Comparison of ENCODE assay signal across 8 cellular contexts in the genomic region with DNA sequence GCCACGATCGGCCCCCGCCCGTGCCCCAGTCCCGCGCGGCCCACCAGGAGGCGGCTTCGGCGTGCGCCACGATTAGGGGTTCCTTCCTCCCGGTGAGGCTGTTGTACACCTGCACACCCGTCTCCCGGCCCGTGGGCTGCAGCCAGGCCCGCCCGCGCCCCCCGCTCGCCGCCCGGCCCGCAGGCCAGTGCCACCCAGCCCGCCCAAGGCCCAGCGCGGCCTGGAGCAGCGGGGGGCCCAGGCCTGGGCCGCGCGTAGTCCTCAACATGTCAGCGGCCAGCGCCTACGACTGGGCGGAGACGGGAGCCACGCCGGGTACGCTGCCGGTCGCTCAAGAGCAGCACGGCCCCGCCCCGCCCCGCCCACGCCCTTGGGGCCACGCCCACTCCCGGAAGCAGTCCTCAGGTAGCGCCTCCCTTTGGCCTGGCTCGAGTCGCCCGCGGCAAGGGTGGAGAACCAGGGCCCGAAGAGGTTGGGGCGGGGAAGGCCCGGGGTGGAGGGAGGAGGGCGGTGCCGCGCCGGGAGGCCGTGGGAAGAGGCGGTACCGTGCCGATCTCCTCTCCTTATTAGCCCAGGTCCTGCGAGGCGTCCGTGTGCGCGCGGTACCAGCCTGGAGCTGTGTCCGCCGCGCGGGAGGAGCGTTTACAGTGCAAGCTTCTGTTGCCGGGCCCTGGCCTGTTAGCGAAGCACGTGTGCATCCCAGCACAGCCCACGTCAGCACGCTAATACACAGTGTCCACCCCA. TPM values are rescaled to one million over a fixed set of nuclear protein-coding genes. Genes with fewer than 3 reads are reported as not detected.
A peak's percentile ranks its signal among the peaks of the same experiment; 100 is the strongest.
DNase-seq lines count a peak whose midpoint lies in the region; ATAC-seq and TF ChIP-seq lines count a peak whose summit lies in the region.

A gene with protein sequence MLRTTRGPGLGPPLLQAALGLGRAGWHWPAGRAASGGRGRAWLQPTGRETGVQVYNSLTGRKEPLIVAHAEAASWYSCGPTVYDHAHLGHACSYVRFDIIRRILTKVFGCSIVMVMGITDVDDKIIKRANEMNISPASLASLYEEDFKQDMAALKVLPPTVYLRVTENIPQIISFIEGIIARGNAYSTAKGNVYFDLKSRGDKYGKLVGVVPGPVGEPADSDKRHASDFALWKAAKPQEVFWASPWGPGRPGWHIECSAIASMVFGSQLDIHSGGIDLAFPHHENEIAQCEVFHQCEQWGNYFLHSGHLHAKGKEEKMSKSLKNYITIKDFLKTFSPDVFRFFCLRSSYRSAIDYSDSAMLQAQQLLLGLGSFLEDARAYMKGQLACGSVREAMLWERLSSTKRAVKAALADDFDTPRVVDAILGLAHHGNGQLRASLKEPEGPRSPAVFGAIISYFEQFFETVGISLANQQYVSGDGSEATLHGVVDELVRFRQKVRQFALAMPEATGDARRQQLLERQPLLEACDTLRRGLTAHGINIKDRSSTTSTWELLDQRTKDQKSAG (minus strand): TSS at position 291 of the 744 bp plus-strand sequence. CDS start 23 bp downstream, at position 268.

- peak; percentile 93 for ATAC-seq in HG02870 (IDR thresholded peaks at IDR 0.05; ENCODE audit: unreplicated experiment)

- in situ Hi-C loops in GM13977 (cut with MboI; ENCODE audit: low pct_unique_long_range_greater_than_20kb, low sequenced_read_pairs, unreplicated experiment) = no loop called here

- peak within 1 kb of the TSS; percentile 81 for H3K27ac Mint-ChIP-seq in type B pancreatic cell

- intact Hi-C loops in cardiac septum (cut with DNase I) = no loop called here
- intact Hi-C loops in posterior cingulate gyrus (cut with DNase I) = loop anchor here (5.0 to 10.0 kb wide), 2 partner anchors 61 to 89 kb away; a partner anchor contains a TSS

- peak within 1 kb of the TSS; percentile 52 for H3K27ac ChIP-seq in adipose tissue (ENCODE audit: low read depth, low read length)

- DNase-seq in GM13977 (ENCODE audit: low spot score) (peak; percentile 97), NCI-H146 treated with DMSO at 0.1 percent for 48 hours (lab: John Stamatoyannopoulos, UW; ENCODE audit: unreplicated experiment) (peak; percentile 97), T-helper 1 cell (peak; percentile 88 to 99 (median 91)), cardiac septum (ENCODE audit: low spot score) (peak; percentile 98), posterior cingulate gyrus (peak; percentile 78 to 98 (median 89)), type B pancreatic cell (ENCODE audit: extremely low spot score, unreplicated experiment) (peak; percentile 95)

- TF ChIP-seq CTCF in GM13977 (IDR thresholded peaks at IDR 0.05; ENCODE audit: extremely low read depth, insufficient read depth, missing control alignments) = peak; percentile 30
- TF ChIP-seq CTCF in type B pancreatic cell (conservative IDR thresholded peaks at IDR 0.05) = peak; percentile 20

- H3K27me3 Mint-ChIP-seq in type B pancreatic cell = no peaks in the 10 kb centered on the region

- peaks cover 30% of the 10 kb centered on the region for H3K4me1 Mint-ChIP-seq in type B pancreatic cell (ENCODE audit: unreplicated experiment)

- WGBS in adipose tissue, 3 donors = 0 to 1% (median 1%) methylated on average over 57 to 80 of the region's 80 CpGs

- H3K4me3 Mint-ChIP-seq in type B pancreatic cell = peak within 1 kb of the TSS; percentile 93

- H3K9me3 Mint-ChIP-seq in type B pancreatic cell = no peaks in the 10 kb centered on the region

- peaks cover 14% of the 10 kb centered on the region for H3K36me3 Mint-ChIP-seq in type B pancreatic cell

RNA-seq across cellular contexts. Expression of the gene that starts here (rescaled TPM):
- polyA plus RNA-seq in adipose tissue = 10 to 100 TPM; 28.1 to 50.5 (median 43.1) TPM
- total RNA-seq in cardiac septum = 48.3 TPM
- total RNA-seq in type B pancreatic cell (ENCODE audit: low replicate concordance) = 62.0 and 73.4 TPM in 2 replicates

Comparison
In these comparisons a context has a peak if more than half of its experiments do, and no peak if none do; other contexts are left out.
1. Peak in every context shown above with its lines: DNase-seq, ATAC-seq and H3K27ac ChIP-seq.